In the genomic region with DNA sequence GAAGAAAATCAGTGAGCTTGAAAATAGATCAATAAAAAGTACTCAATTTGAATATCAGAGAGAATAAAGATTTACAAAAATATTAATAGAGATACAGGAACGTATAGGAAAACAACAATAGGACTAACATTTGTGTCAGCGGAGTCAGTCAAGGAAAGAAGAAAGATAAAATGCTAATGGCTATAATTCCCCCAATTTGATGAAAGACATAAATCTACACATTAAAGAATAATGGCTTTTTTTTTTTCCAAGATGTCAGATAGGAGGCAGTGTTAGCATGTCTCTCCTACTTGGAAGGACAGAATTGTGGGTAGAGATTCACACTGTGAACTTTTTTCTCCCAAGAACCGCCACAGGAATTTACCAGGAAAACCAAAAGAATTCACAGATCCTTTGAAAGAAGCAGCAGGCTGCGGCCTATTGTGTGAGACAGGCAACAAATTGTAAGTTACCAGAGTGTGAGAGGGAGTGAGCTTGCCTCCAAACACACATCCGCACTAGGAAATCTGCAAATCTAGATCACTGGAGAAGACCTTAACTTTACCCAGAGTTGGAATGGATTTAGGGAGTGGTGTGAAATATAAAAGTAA, we compare ENCODE assay signal across 12 cellular contexts.
"Had no signal": no experiment of that assay in that cellular context is flagged by ENCODE, and none has a peak within 500 bp of the region (broad histone marks: within the 10 kb centered on the region; RNA-seq: fewer than 3 reads in every experiment).

No MANE protein-coding gene starts in this region.

- H3K27me3 ChIP-seq: foreskin keratinocyte, tibial artery had no signal

- DNase-seq: activated CD4-positive, alpha-beta T cell treated with anti-CD3 and anti-CD28 coated beads, Interleukin-2, amount 50 U/mL, for 48 hours; activated CD4-positive, CD25-positive, alpha-beta regulatory T cell treated with anti-CD3 and anti-CD28 coated beads, Interleukin-2, amount 50 U/mL, for 72 hours; activated CD8-positive, alpha-beta memory T cell treated with anti-CD3 and anti-CD28 coated beads, Interleukin-2, amount 10 ng/mL, durations not matched to agents 7 days and 5 days; activated effector memory CD4-positive, alpha-beta T cell treated with anti-CD3 and anti-CD28 coated beads, Interleukin-2, amount 50 U/mL, for 16 hours; activated naive CD8-positive, alpha-beta T cell treated with anti-CD3 and anti-CD28 coated beads for 36 hours; activated T-cell treated with anti-CD3 and anti-CD28 coated beads, Interleukin-2, amount 50 U/mL, for 24 hours; anterior cingulate cortex; foreskin keratinocyte; kidney glomerular epithelial cell; T-helper 2 cell; tibial artery had no signal

- H3K36me3 ChIP-seq: tibial artery had no signal

- H3K27ac Mint-ChIP-seq: activated CD8-positive, alpha-beta memory T cell treated with anti-CD3 and anti-CD28 coated beads, Interleukin-2, amount 10 ng/mL, durations not matched to agents 7 days and 5 days; activated naive CD8-positive, alpha-beta T cell treated with anti-CD3 and anti-CD28 coated beads for 36 hours; activated T-cell treated with anti-CD3 and anti-CD28 coated beads, Interleukin-2, amount 50 U/mL, for 24 hours; mesothelial cell of epicardium had no signal

- H3K4me1 Mint-ChIP-seq: activated CD8-positive, alpha-beta memory T cell treated with anti-CD3 and anti-CD28 coated beads, Interleukin-2, amount 10 ng/mL, durations not matched to agents 7 days and 5 days; activated naive CD8-positive, alpha-beta T cell treated with anti-CD3 and anti-CD28 coated beads for 36 hours; mesothelial cell of epicardium had no signal

- H3K27ac ChIP-seq: foreskin keratinocyte, tibial artery had no signal

- H3K4me3 ChIP-seq: tibial artery had no signal

- H3K36me3 Mint-ChIP-seq: activated CD8-positive, alpha-beta memory T cell treated with anti-CD3 and anti-CD28 coated beads, Interleukin-2, amount 10 ng/mL, durations not matched to agents 7 days and 5 days had no signal

- H3K4me3 Mint-ChIP-seq: activated CD8-positive, alpha-beta memory T cell treated with anti-CD3 and anti-CD28 coated beads, Interleukin-2, amount 10 ng/mL, durations not matched to agents 7 days and 5 days; activated naive CD8-positive, alpha-beta T cell treated with anti-CD3 and anti-CD28 coated beads for 36 hours; activated T-cell treated with anti-CD3 and anti-CD28 coated beads, Interleukin-2, amount 50 U/mL, for 24 hours; mesothelial cell of epicardium had no signal

- H3K4me1 ChIP-seq: foreskin keratinocyte, tibial artery had no signal
